Comparison of ENCODE assay signal across 1 cellular context in the genomic region with DNA sequence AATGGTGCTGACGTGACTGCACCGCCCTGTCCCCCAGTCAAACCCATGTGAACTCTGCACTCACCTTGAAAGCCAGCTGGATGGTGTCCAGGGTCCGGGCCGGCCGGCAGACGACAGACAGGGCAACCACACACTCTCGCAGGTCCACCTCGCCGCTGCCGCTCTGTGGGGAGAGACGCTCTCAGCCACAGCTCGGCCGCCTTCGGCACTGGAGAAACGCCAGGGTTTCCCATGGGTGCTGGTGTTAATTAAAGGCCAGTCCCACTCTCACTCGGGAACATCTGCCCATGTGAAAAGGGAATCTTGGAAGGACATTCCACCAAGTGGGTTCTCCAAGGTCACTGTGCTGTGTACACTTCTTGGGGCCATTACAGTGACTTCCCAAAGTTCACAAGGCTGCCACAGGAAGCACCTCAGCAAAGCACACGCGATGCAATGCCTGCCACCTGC.
TF ChIP-seq lines count a peak whose summit lies in the region.

No MANE protein-coding gene starts in this region.

TF ChIP-seq in H1, 55 proteins besides CTCF, POLR2A, EP300 and RAD21:
- TF ChIP-seq POLR2AphosphoS5 (IDR thresholded peaks at IDR 0.05; ENCODE audit: low read depth, low read length) = peak; percentile 11; the same call in 1 of the 2 replicates
- no peak for TF ChIP-seq CTBP2 (IDR thresholded peaks at IDR 0.05; ENCODE audit: borderline replicate concordance, insufficient read depth, insufficient read length, low read length)
TF ChIP-seq in H1: peak in this region for 1.
